8 cellular contexts compared by ENCODE assay signal in the genomic region with DNA sequence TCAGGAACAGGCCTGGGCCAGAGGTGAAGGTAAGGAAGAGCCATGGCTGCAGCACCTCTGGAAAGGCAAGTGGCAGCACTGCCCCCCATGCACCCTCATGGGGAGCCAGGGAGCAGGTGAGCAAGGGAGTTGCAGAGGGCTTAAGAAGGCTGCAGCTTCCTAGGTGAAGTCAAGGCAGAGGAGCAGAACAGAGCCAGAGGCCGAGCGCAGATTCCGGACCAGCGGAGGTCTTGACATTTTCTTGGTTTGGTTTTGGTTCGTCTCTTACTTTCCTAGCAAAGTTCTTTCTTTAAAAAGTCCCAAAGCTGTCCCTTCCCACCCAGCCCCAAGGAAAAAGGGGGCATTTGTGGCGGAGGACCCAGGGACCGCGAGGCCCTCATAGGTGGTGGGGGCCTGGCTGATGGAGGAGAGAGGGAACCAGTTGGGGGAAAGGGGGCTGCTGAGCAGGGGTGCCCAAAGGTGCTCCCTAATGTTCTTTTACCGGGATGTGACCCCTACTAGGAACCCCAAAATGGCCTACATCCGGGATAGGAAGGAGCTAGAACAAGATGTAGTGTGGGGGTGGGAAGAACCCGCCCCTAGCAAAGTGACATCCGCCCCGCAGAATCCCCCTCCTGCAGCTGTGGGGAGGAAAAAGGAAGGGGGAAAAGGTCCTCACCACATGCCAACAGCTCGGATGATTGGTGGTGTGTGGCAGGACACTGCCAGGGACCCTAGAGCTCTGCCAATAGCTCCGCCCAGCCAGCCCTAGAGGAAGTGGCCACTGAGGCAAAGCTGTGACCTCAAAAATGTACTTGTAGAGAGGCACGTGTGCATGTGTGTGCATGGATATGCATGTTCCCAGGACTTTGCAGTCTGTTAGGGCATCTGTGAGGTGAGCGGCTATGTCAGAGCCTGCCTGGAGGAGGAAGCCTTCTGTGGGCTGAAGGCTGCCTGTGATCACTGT. TPM values are rescaled to one million over a fixed set of nuclear protein-coding genes. Genes with fewer than 3 reads are reported as not detected.
A peak's percentile ranks its signal among the peaks of the same experiment; 100 is the strongest.
DNase-seq lines count a peak whose midpoint lies in the region; ATAC-seq and TF ChIP-seq lines count a peak whose summit lies in the region.

No MANE protein-coding gene starts in this region.

- intact Hi-C loops in stomach (cut with DNase I; ENCODE audit: low total_unique reads), result no loop called here

- 77 to 87% (median 85%) methylated on average over 16 to 17 of the region's 17 CpGs for WGBS in stomach, 5 donors
- 82 to 85% methylated on average over 17 of the region's 17 CpGs for WGBS in tibial nerve, 2 donors

- TF ChIP-seq EP300 in stomach (IDR thresholded peaks at IDR 0.05), result no peak
- peak in 1 of 2 donors; percentile 34 for TF ChIP-seq EP300 in tibial nerve (IDR thresholded peaks at IDR 0.05)

- peaks cover 42 to 49% (median 46%) of the 10 kb centered on the region in 3 donors for H3K4me1 Mint-ChIP-seq in CD8-positive, alpha-beta memory T cell
- peaks cover 57% of the 10 kb centered on the region for H3K4me1 Mint-ChIP-seq in activated naive CD8-positive, alpha-beta T cell treated with anti-CD3 and anti-CD28 coated beads, Interleukin-2, amount 10 ng/mL, durations not matched to agents 7 days and 5 days
- peaks cover 4% of the 10 kb centered on the region for H3K4me1 Mint-ChIP-seq in progenitor cell of endocrine pancreas (ENCODE audit: low read depth)

- H3K36me3 Mint-ChIP-seq in CD8-positive, alpha-beta memory T cell, result no peaks in the 10 kb centered on the region
- H3K36me3 Mint-ChIP-seq in activated naive CD8-positive, alpha-beta T cell treated with anti-CD3 and anti-CD28 coated beads, Interleukin-2, amount 10 ng/mL, durations not matched to agents 7 days and 5 days, result peaks cover 14% of the 10 kb centered on the region
- no peaks in the 10 kb centered on the region for H3K36me3 Mint-ChIP-seq in progenitor cell of endocrine pancreas (ENCODE audit: insufficient read depth)

- no peaks in the 10 kb centered on the region for H3K9me3 Mint-ChIP-seq in CD8-positive, alpha-beta memory T cell
- H3K9me3 Mint-ChIP-seq in activated naive CD8-positive, alpha-beta T cell treated with anti-CD3 and anti-CD28 coated beads, Interleukin-2, amount 10 ng/mL, durations not matched to agents 7 days and 5 days, result no peaks in the 10 kb centered on the region
- no peaks in the 10 kb centered on the region for H3K9me3 Mint-ChIP-seq in progenitor cell of endocrine pancreas (ENCODE audit: low read depth)

- TF ChIP-seq POLR2A in stomach (IDR thresholded peaks at IDR 0.05), result no peak
- TF ChIP-seq POLR2A in tibial nerve (IDR thresholded peaks at IDR 0.05), result no peak

- POLR2A ChIA-PET in CD8-positive, alpha-beta memory T cell (lab: Charles Lee), result interaction anchor here (1.0 to 2.5 kb wide), 8 partner anchors 8 to 113 kb away, joined by 3 to 14 read pairs (median 5); a partner anchor contains a TSS
- POLR2A ChIA-PET in activated naive CD8-positive, alpha-beta T cell treated with anti-CD3 and anti-CD28 coated beads, Interleukin-2, amount 10 ng/mL, durations not matched to agents 7 days and 5 days (lab: Charles Lee), result interaction anchor here (0.9 to 9.6 kb wide), 14 partner anchors 9 to 130 kb away, joined by 3 to 166 read pairs (median 10); a partner anchor contains a TSS

- H3K27me3 Mint-ChIP-seq in CD8-positive, alpha-beta memory T cell, result peaks cover 0 to 1% of the 10 kb centered on the region in 2 donors
- no peaks in the 10 kb centered on the region for H3K27me3 Mint-ChIP-seq in activated naive CD8-positive, alpha-beta T cell treated with anti-CD3 and anti-CD28 coated beads, Interleukin-2, amount 10 ng/mL, durations not matched to agents 7 days and 5 days
- H3K27me3 Mint-ChIP-seq in progenitor cell of endocrine pancreas, result peaks cover 53% of the 10 kb centered on the region

- no peaks in the 10 kb centered on the region for H3K27me3 ChIP-seq in CD8-positive, alpha-beta memory T cell (ENCODE audit: insufficient read depth, low read length, poor library complexity, severe bottlenecking)
- H3K27me3 ChIP-seq in HL-60 (ENCODE audit: insufficient read depth, poor library complexity, severe bottlenecking) (no peaks in the 10 kb centered on the region), stomach (peaks cover 0 to 26% (median 0%) of the 10 kb centered on the region in 3 donors), tibial nerve (peaks cover 0 to 6% of the 10 kb centered on the region in 2 donors)

- peak; percentile 28 to 72 (median 45) for DNase-seq in CD8-positive, alpha-beta memory T cell
- peak in 1 of 2 experiments; percentile 78 for DNase-seq in HL-60 (ENCODE audit: low read depth in 1 of 2, low spot score in 1 of 2)
- peak; percentile 73 for DNase-seq in activated naive CD8-positive, alpha-beta T cell treated with anti-CD3 and anti-CD28 coated beads, Interleukin-2, amount 10 ng/mL, durations not matched to agents 7 days and 5 days
- peak; percentile 40 for DNase-seq in stomach
- no peak for DNase-seq in tibial nerve (ENCODE audit: low spot score in 2 of 2)
- no peak for DNase-seq in progenitor cell of endocrine pancreas (ENCODE audit: low spot score, unreplicated experiment)
- DNase-seq in NCI-H524 (lab: John Stamatoyannopoulos, UW), result no peak

- H3K4me1 ChIP-seq in CD8-positive, alpha-beta memory T cell (ENCODE audit: insufficient read depth, low read length), result peaks cover 34% of the 10 kb centered on the region
- H3K4me1 ChIP-seq in stomach (peaks cover 0 to 27% (median 17%) of the 10 kb centered on the region in 4 donors), tibial nerve (peaks cover 0 to 14% (median 8%) of the 10 kb centered on the region in 4 donors)

- CTCF ChIA-PET in CD8-positive, alpha-beta memory T cell (lab: Charles Lee), result interaction anchor here (1.0 to 14.7 kb wide), 15 partner anchors 8 to 171 kb away, joined by 3 to 200 read pairs (median 6); a partner anchor contains a TSS

- H3K4me3 ChIP-seq in CD8-positive, alpha-beta memory T cell (ENCODE audit: low read length), result no peak overlapping the region
- H3K4me3 ChIP-seq in HL-60 (replicated peaks; ENCODE audit: insufficient read depth, low read length), result no peak overlapping the region
- H3K4me3 ChIP-seq in stomach, result no peak overlapping the region
- no peak overlapping the region for H3K4me3 ChIP-seq in tibial nerve

- H3K27ac ChIP-seq in CD8-positive, alpha-beta memory T cell (ENCODE audit: low read depth, low read length), result peak overlapping the region; percentile 54
- H3K27ac ChIP-seq in HL-60 (replicated peaks) (peak overlapping the region; percentile 57), stomach (peak overlapping the region in 4 of 5 donors; percentile 21 to 40 (median 36)), tibial nerve (peak overlapping the region in 1 of 4 donors; percentile 37)

- H3K4me3 Mint-ChIP-seq in CD8-positive, alpha-beta memory T cell, result peak overlapping the region; percentile 53 to 92 (median 89)
- peak overlapping the region; percentile 88 for H3K4me3 Mint-ChIP-seq in activated naive CD8-positive, alpha-beta T cell treated with anti-CD3 and anti-CD28 coated beads, Interleukin-2, amount 10 ng/mL, durations not matched to agents 7 days and 5 days
- H3K4me3 Mint-ChIP-seq in progenitor cell of endocrine pancreas (ENCODE audit: low read depth), result no peak overlapping the region

- H3K9me3 ChIP-seq in CD8-positive, alpha-beta memory T cell (ENCODE audit: low read length), result no peaks in the 10 kb centered on the region
- H3K9me3 ChIP-seq in stomach (no peaks in the 10 kb centered on the region), tibial nerve (no peaks in the 10 kb centered on the region)

- TF ChIP-seq CTCF in HL-60 (IDR thresholded peaks at IDR 0.05; ENCODE audit: insufficient read depth, low read length) (no peak), stomach (IDR thresholded peaks at IDR 0.05) (no peak), tibial nerve (IDR thresholded peaks at IDR 0.05) (no peak), progenitor cell of endocrine pancreas (IDR thresholded peaks at IDR 0.05; ENCODE audit: unreplicated experiment) (no peak)

- peak overlapping the region; percentile 89 to 99 (median 97) for H3K27ac Mint-ChIP-seq in CD8-positive, alpha-beta memory T cell
- peak overlapping the region; percentile 96 for H3K27ac Mint-ChIP-seq in activated naive CD8-positive, alpha-beta T cell treated with anti-CD3 and anti-CD28 coated beads, Interleukin-2, amount 10 ng/mL, durations not matched to agents 7 days and 5 days
- H3K27ac Mint-ChIP-seq in progenitor cell of endocrine pancreas, result no peak overlapping the region

- H3K36me3 ChIP-seq in CD8-positive, alpha-beta memory T cell (ENCODE audit: insufficient read depth, low read length), result no peaks in the 10 kb centered on the region
- H3K36me3 ChIP-seq in stomach (no peaks in the 10 kb centered on the region), tibial nerve (no peaks in the 10 kb centered on the region)

- ATAC-seq in GM19463 (IDR thresholded peaks at IDR 0.05; ENCODE audit: unreplicated experiment), result peak; percentile 47
- peak; percentile 78 for ATAC-seq in activated naive CD8-positive, alpha-beta T cell treated with anti-CD3 and anti-CD28 coated beads, Interleukin-2, amount 10 ng/mL, durations not matched to agents 7 days and 5 days (ENCODE audit: low read depth)

RNA-seq across cellular contexts. Expression of a gene that starts 0.9 kb away (rescaled TPM):
- 1 to 10 TPM; 6.4 to 6.5 TPM for total RNA-seq in CD8-positive, alpha-beta memory T cell
- 5.1 TPM for polyA plus RNA-seq in CD8-positive, alpha-beta memory T cell
- 10 to 100 TPM; 15.3 to 18.4 TPM for total RNA-seq in activated naive CD8-positive, alpha-beta T cell treated with anti-CD3 and anti-CD28 coated beads, Interleukin-2, amount 10 ng/mL, durations not matched to agents 7 days and 5 days
- total RNA-seq in stomach (10 to 100 TPM in 1 of 5 donors, 1 to 10 TPM in 1, not detected in 3; 3.1 to 18.7 TPM), tibial nerve (1 to 10 TPM in 3 of 4 donors, not detected in 1; 1.9 to 6.0 (median 3.5) TPM), progenitor cell of endocrine pancreas (3.1 and 4.2 TPM in 2 replicates)
- 1 to 10 TPM in 2 of 3 donors, under 1 TPM in 1; 0.61 to 2.8 (median 1.1) TPM for polyA plus RNA-seq in stomach

RNA-seq across cellular contexts. Expression of a gene that starts 14.1 kb away (rescaled TPM):
- 10 to 100 TPM; 44.2 to 46.8 TPM for total RNA-seq in CD8-positive, alpha-beta memory T cell
- 15.9 TPM for polyA plus RNA-seq in CD8-positive, alpha-beta memory T cell
- total RNA-seq in activated naive CD8-positive, alpha-beta T cell treated with anti-CD3 and anti-CD28 coated beads, Interleukin-2, amount 10 ng/mL, durations not matched to agents 7 days and 5 days, result 10 to 100 TPM; 42.2 to 42.8 TPM
- 10 to 100 TPM; 11.9 to 56.8 (median 34.6) TPM for total RNA-seq in stomach
- 10 to 100 TPM; 25.7 to 33.9 (median 28.4) TPM for polyA plus RNA-seq in stomach
- total RNA-seq in tibial nerve, result 10 to 100 TPM; 29.3 to 40.0 (median 35.6) TPM
- 62.3 and 63.2 TPM in 2 replicates for total RNA-seq in progenitor cell of endocrine pancreas

RNA-seq across cellular contexts. Expression of a gene that starts 31.6 kb away (rescaled TPM):
- total RNA-seq in CD8-positive, alpha-beta memory T cell, result 10 to 100 TPM; 43.1 TPM
- 196 TPM for polyA plus RNA-seq in CD8-positive, alpha-beta memory T cell
- 100 to 1,000 TPM; 174 to 195 TPM for total RNA-seq in activated naive CD8-positive, alpha-beta T cell treated with anti-CD3 and anti-CD28 coated beads, Interleukin-2, amount 10 ng/mL, durations not matched to agents 7 days and 5 days
- total RNA-seq in stomach (1 to 10 TPM in 2 of 5 donors, not detected in 3; 2.0 to 2.3 TPM), tibial nerve (under 1 TPM in 1 of 4 donors, not detected in 3; 0.39 TPM), progenitor cell of endocrine pancreas (not detected in 2 replicates)
- 1 to 10 TPM in 1 of 3 donors, under 1 TPM in 2; 0.62 to 1.1 (median 0.95) TPM for polyA plus RNA-seq in stomach

RNA-seq across cellular contexts. Expression of a gene that starts 38.7 kb away (rescaled TPM):
- over 10,000 TPM in 1 of 2 experiments, 1,000 to 10,000 TPM in 1; 7,718 to 11,549 TPM for total RNA-seq in CD8-positive, alpha-beta memory T cell
- polyA plus RNA-seq in CD8-positive, alpha-beta memory T cell, result not detected
- total RNA-seq in activated naive CD8-positive, alpha-beta T cell treated with anti-CD3 and anti-CD28 coated beads, Interleukin-2, amount 10 ng/mL, durations not matched to agents 7 days and 5 days, result over 10,000 TPM; 10,447 to 10,452 TPM
- total RNA-seq in stomach (over 10,000 TPM in 4 of 5 donors, 1,000 to 10,000 TPM in 1; 1,379 to 137,340 (median 23,544) TPM), tibial nerve (1,000 to 10,000 TPM in 3 of 4 donors, 100 to 1,000 TPM in 1; 649 to 2,915 (median 1,530) TPM), progenitor cell of endocrine pancreas (15,251 and 16,487 TPM in 2 replicates)
- polyA plus RNA-seq in stomach, result 10 to 100 TPM in 1 of 3 donors, not detected in 2; 64.3 TPM

RNA-seq across cellular contexts. Expression of a gene that starts 39.0 kb away (rescaled TPM):
- 10 to 100 TPM; 18.5 to 20.0 TPM for total RNA-seq in CD8-positive, alpha-beta memory T cell
- 105 TPM for polyA plus RNA-seq in CD8-positive, alpha-beta memory T cell
- total RNA-seq in activated naive CD8-positive, alpha-beta T cell treated with anti-CD3 and anti-CD28 coated beads, Interleukin-2, amount 10 ng/mL, durations not matched to agents 7 days and 5 days, result 10 to 100 TPM; 32.7 to 36.3 TPM
- total RNA-seq in stomach, result 100 to 1,000 TPM in 1 of 5 donors, 10 to 100 TPM in 4; 15.6 to 104 (median 28.1) TPM
- 10 to 100 TPM; 58.8 to 86.4 (median 69.7) TPM for polyA plus RNA-seq in stomach
- total RNA-seq in tibial nerve, result 10 to 100 TPM; 41.6 to 58.8 (median 47.8) TPM
- 17.2 and 18.8 TPM in 2 replicates for total RNA-seq in progenitor cell of endocrine pancreas

Comparison
In these comparisons a context has a peak if more than half of its experiments do, and no peak if none do; other contexts are left out.
1. DNase-seq: peak in CD8-positive, alpha-beta memory T cell (5 of 5), activated naive CD8-positive, alpha-beta T cell treated with anti-CD3 and anti-CD28 coated beads, Interleukin-2, amount 10 ng/mL, durations not matched to agents 7 days and 5 days (single experiment) and stomach (single experiment); none in tibial nerve (0 of 2), progenitor cell of endocrine pancreas (single experiment) and NCI-H524 (0 of 2).
2. RNA of a gene that starts 31.6 kb away (total RNA-seq): 174 to 195 TPM in activated naive CD8-positive, alpha-beta T cell treated with anti-CD3 and anti-CD28 coated beads, Interleukin-2, amount 10 ng/mL, durations not matched to agents 7 days and 5 days and 43.1 TPM in CD8-positive, alpha-beta memory T cell; 0.39 TPM in tibial nerve, not detected in progenitor cell of endocrine pancreas and 2.0 to 2.3 TPM in stomach; every median in the first group is over 10 times any median in the second.